In genomic region chr19:6038634-6039405, GRCh38 we compare ENCODE assay signal across 12 cellular contexts.
A peak's percentile ranks its signal among the peaks of the same experiment; 100 is the strongest.
DNase-seq lines count a peak whose midpoint lies in the region; ATAC-seq and TF ChIP-seq lines count a peak whose summit lies in the region.
"Had no signal": no experiment of that assay in that cellular context is flagged by ENCODE, and none has a peak within 500 bp of the region (broad histone marks: within the 10 kb centered on the region; RNA-seq: fewer than 3 reads in every experiment).

No MANE protein-coding gene starts in this region.

- TF ChIP-seq CTCF in HFFc6 (IDR thresholded peaks at IDR 0.05): no peak

- no peaks in the 10 kb centered on the region for H3K9me3 Mint-ChIP-seq in activated T-helper 17 cell treated with anti-CD3 and anti-CD28 coated beads, Interleukin-2, amount 50 U/mL, for 72 hours
- H3K9me3 Mint-ChIP-seq in stimulated activated naive CD8-positive, alpha-beta T cell treated with anti-CD3 and anti-CD28 coated beads, Interleukin-15, Interleukin-2, amounts not matched to agents 100 ng/mL and 50 ng/mL, for 24 hours: no peaks in the 10 kb centered on the region
- no peaks in the 10 kb centered on the region for H3K9me3 Mint-ChIP-seq in HFFc6
- H3K9me3 Mint-ChIP-seq: immature natural killer cell had no signal

- peak; percentile 58 for ATAC-seq in HG02973 (IDR thresholded peaks at IDR 0.05; ENCODE audit: unreplicated experiment)
- ATAC-seq in activated T-helper 17 cell treated with anti-CD3 and anti-CD28 coated beads, Interleukin-2, amount 50 U/mL, for 72 hours (replicated peaks): peak; percentile 91

- H3K36me3 Mint-ChIP-seq in activated T-helper 17 cell treated with anti-CD3 and anti-CD28 coated beads, Interleukin-2, amount 50 U/mL, for 72 hours (ENCODE audit: low read depth): peaks cover 12% of the 10 kb centered on the region
- H3K36me3 Mint-ChIP-seq in stimulated activated naive CD8-positive, alpha-beta T cell treated with anti-CD3 and anti-CD28 coated beads, Interleukin-15, Interleukin-2, amounts not matched to agents 100 ng/mL and 50 ng/mL, for 24 hours (ENCODE audit: low read depth): peaks cover 8% of the 10 kb centered on the region
- peaks cover 16% of the 10 kb centered on the region for H3K36me3 Mint-ChIP-seq in HFFc6 (ENCODE audit: low read depth)

- peaks cover 17% of the 10 kb centered on the region for H3K4me1 Mint-ChIP-seq in activated T-helper 17 cell treated with anti-CD3 and anti-CD28 coated beads, Interleukin-2, amount 50 U/mL, for 72 hours
- H3K4me1 Mint-ChIP-seq in stimulated activated naive CD8-positive, alpha-beta T cell treated with anti-CD3 and anti-CD28 coated beads, Interleukin-15, Interleukin-2, amounts not matched to agents 100 ng/mL and 50 ng/mL, for 24 hours (ENCODE audit: low read depth): peaks cover 22% of the 10 kb centered on the region
- peaks cover 7% of the 10 kb centered on the region for H3K4me1 Mint-ChIP-seq in HFFc6 (ENCODE audit: low read depth)
- H3K4me1 Mint-ChIP-seq: immature natural killer cell had no signal

- H3K27ac Mint-ChIP-seq in activated T-helper 17 cell treated with anti-CD3 and anti-CD28 coated beads, Interleukin-2, amount 50 U/mL, for 72 hours: peak overlapping the region; percentile 85
- peak overlapping the region; percentile 88 for H3K27ac Mint-ChIP-seq in stimulated activated naive CD8-positive, alpha-beta T cell treated with anti-CD3 and anti-CD28 coated beads, Interleukin-15, Interleukin-2, amounts not matched to agents 100 ng/mL and 50 ng/mL, for 24 hours
- H3K27ac Mint-ChIP-seq in HFFc6: no peak overlapping the region
- H3K27ac Mint-ChIP-seq: immature natural killer cell had no signal

- peak; percentile 20 to 38 for DNase-seq in stimulated activated CD4-positive, alpha-beta T cell treated with anti-CD3 and anti-CD28 coated beads, Interleukin-15, amount 100 ng/mL, for 48 hours (ENCODE audit: low read depth in 2 of 2)
- DNase-seq in stimulated activated CD4-positive, alpha-beta T cell treated with anti-CD3 and anti-CD28 coated beads, Interleukin-4, amount 100 ng/mL, for 24 hours: no peak
- DNase-seq in GDM1 (lab: John Stamatoyannopoulos, UW): no peak
- DNase-seq in LoVo (ENCODE audit: low spot score): no peak
- no peak for DNase-seq in HFFc6
- DNase-seq: erythroblast, immature natural killer cell, NCI-H1930 had no signal

- peak overlapping the region; percentile 53 for H3K4me3 Mint-ChIP-seq in activated T-helper 17 cell treated with anti-CD3 and anti-CD28 coated beads, Interleukin-2, amount 50 U/mL, for 72 hours
- peak overlapping the region; percentile 40 for H3K4me3 Mint-ChIP-seq in stimulated activated naive CD8-positive, alpha-beta T cell treated with anti-CD3 and anti-CD28 coated beads, Interleukin-15, Interleukin-2, amounts not matched to agents 100 ng/mL and 50 ng/mL, for 24 hours
- no peak overlapping the region for H3K4me3 Mint-ChIP-seq in HFFc6
- H3K4me3 Mint-ChIP-seq: immature natural killer cell, neural crest cell had no signal

- no peaks in the 10 kb centered on the region for H3K27me3 Mint-ChIP-seq in activated T-helper 17 cell treated with anti-CD3 and anti-CD28 coated beads, Interleukin-2, amount 50 U/mL, for 72 hours
- H3K27me3 Mint-ChIP-seq in stimulated activated naive CD8-positive, alpha-beta T cell treated with anti-CD3 and anti-CD28 coated beads, Interleukin-15, Interleukin-2, amounts not matched to agents 100 ng/mL and 50 ng/mL, for 24 hours: no peaks in the 10 kb centered on the region
- no peaks in the 10 kb centered on the region; the same call in 1 of the 2 replicates for H3K27me3 Mint-ChIP-seq in HFFc6 (ENCODE audit: insufficient read depth)

Comparison
In these comparisons a context has a peak if more than half of its experiments do, and no peak if none do; other contexts are left out.
1. DNase-seq: peak in stimulated activated CD4-positive, alpha-beta T cell treated with anti-CD3 and anti-CD28 coated beads, Interleukin-15, amount 100 ng/mL, for 48 hours (2 of 2); none in stimulated activated CD4-positive, alpha-beta T cell treated with anti-CD3 and anti-CD28 coated beads, Interleukin-4, amount 100 ng/mL, for 24 hours (single experiment), GDM1 (single experiment), LoVo (single experiment) and HFFc6 (single experiment).